ENCODE assay signal across 2 cellular contexts in the genomic region with DNA sequence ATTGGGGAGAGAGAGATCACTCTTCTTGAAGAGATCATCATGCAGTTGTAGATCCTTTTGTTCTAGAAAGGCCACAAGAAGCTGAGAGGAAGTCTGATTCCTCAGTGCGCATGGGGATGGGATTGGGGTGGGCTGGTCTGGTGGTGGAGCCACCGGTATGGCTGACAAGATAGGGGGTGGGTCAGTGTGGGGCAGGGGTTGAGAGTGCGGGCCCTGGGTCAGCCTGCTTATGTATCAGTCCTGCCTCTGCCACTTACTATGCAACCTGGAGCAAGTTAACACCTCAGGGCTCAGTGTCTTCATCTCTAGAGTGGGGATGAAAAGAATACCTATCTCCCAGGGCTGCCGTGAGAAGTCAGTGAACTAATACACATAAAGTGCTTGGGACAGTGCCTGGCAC.
TF ChIP-seq lines count a peak whose summit lies in the region.

No MANE protein-coding gene starts in this region.

TF ChIP-seq in GM23338, 12 proteins besides CTCF, POLR2A, EP300 and RAD21:
- TF ChIP-seq EZH2phosphoT487 (IDR thresholded peaks at IDR 0.05; ENCODE audit: unreplicated experiment) = no peak
TF ChIP-seq in GM23338: peak in this region for 0.

TF ChIP-seq in GM12878, 131 proteins besides CTCF, POLR2A, EP300 and RAD21:
- TF ChIP-seq, protein P1, sequence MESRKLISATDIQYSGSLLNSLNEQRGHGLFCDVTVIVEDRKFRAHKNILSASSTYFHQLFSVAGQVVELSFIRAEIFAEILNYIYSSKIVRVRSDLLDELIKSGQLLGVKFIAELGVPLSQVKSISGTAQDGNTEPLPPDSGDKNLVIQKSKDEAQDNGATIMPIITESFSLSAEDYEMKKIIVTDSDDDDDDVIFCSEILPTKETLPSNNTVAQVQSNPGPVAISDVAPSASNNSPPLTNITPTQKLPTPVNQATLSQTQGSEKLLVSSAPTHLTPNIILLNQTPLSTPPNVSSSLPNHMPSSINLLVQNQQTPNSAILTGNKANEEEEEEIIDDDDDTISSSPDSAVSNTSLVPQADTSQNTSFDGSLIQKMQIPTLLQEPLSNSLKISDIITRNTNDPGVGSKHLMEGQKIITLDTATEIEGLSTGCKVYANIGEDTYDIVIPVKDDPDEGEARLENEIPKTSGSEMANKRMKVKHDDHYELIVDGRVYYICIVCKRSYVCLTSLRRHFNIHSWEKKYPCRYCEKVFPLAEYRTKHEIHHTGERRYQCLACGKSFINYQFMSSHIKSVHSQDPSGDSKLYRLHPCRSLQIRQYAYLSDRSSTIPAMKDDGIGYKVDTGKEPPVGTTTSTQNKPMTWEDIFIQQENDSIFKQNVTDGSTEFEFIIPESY (IDR thresholded peaks at IDR 0.05) = no peak
